ENCODE assay signal across 1 cellular context in genomic region chr21:43767980-43768867, GRCh38.
A peak's percentile ranks its signal among the peaks of the same experiment; 100 is the strongest.
TF ChIP-seq lines count a peak whose summit lies in the region.

No MANE protein-coding gene starts in this region.

TF ChIP-seq in K562, 482 proteins besides CTCF, POLR2A, EP300 and RAD21 (continued from another document and continues in another):
- TF ChIP-seq AFF4 (CRISPR knock-in tag; IDR thresholded peaks at IDR 0.05): 0 out of 2 replicates have a peak, but pooled peaks have one; percentile 34
- no peak for TF ChIP-seq HMGN3 (IDR thresholded peaks at IDR 0.05; ENCODE audit: borderline replicate concordance, extremely low read depth, insufficient read length, low read depth, low read length)
- TF ChIP-seq RAD51 (IDR thresholded peaks at IDR 0.05; ENCODE audit: borderline replicate concordance, low read depth): no peak
- TF ChIP-seq HDAC3 (IDR thresholded peaks at IDR 0.05; ENCODE audit: borderline replicate concordance, partially characterized antibody): no peak
- TF ChIP-seq ZNF551 (CRISPR knock-in tag; IDR thresholded peaks at IDR 0.05): no peak
- peak; percentile 51 for TF ChIP-seq PRDM10 (IDR thresholded peaks at IDR 0.05; ENCODE audit: partially characterized antibody)
- no peak for TF ChIP-seq ZBTB12 (CRISPR knock-in tag; IDR thresholded peaks at IDR 0.05)
- no peak for TF ChIP-seq ZNF282 (CRISPR knock-in tag; IDR thresholded peaks at IDR 0.05)
- no peak for TF ChIP-seq KDM5B (IDR thresholded peaks at IDR 0.05; ENCODE audit: insufficient replicate concordance, low read depth, low read length)
- no peak for TF ChIP-seq ZNF165 (CRISPR knock-in tag; IDR thresholded peaks at IDR 0.05; ENCODE audit: borderline replicate concordance)
- no peak for TF ChIP-seq MXD1 (CRISPR knock-in tag; IDR thresholded peaks at IDR 0.05; ENCODE audit: borderline replicate concordance, poor library complexity, severe bottlenecking)
- TF ChIP-seq PKNOX1 (IDR thresholded peaks at IDR 0.05): no peak
- TF ChIP-seq ZNF175 (CRISPR knock-in tag; IDR thresholded peaks at IDR 0.05; ENCODE audit: low read depth): no peak
- TF ChIP-seq SNRNP70 (optimal IDR thresholded peaks at IDR 0.05; ENCODE audit: low read depth, low read length): no peak
- TF ChIP-seq ZNF398 (CRISPR knock-in tag; IDR thresholded peaks at IDR 0.05): no peak
- TF ChIP-seq ZNF23 (CRISPR knock-in tag; IDR thresholded peaks at IDR 0.05): 0 out of 2 replicates have a peak, but pooled peaks have one; percentile 48
- no peak for TF ChIP-seq ZNF518B (CRISPR knock-in tag; IDR thresholded peaks at IDR 0.05)
- no peak for TF ChIP-seq SNIP1 (IDR thresholded peaks at IDR 0.05; ENCODE audit: low read depth)
- no peak; the same call in 1 of the 2 replicates for TF ChIP-seq MBD1 (CRISPR knock-in tag; IDR thresholded peaks at IDR 0.05)
- TF ChIP-seq E2F5 (CRISPR knock-in tag; IDR thresholded peaks at IDR 0.05): no peak
- TF ChIP-seq ZNF639 (CRISPR knock-in tag; conservative IDR thresholded peaks at IDR 0.05 in 1 of 2, IDR thresholded peaks at IDR 0.05 in 1 of 2): peak in 1 of 2 experiments; percentile 75; a peak in 2 of 4 replicates
- TF ChIP-seq HMBOX1 (IDR thresholded peaks at IDR 0.05): no peak
